In the genomic region with DNA sequence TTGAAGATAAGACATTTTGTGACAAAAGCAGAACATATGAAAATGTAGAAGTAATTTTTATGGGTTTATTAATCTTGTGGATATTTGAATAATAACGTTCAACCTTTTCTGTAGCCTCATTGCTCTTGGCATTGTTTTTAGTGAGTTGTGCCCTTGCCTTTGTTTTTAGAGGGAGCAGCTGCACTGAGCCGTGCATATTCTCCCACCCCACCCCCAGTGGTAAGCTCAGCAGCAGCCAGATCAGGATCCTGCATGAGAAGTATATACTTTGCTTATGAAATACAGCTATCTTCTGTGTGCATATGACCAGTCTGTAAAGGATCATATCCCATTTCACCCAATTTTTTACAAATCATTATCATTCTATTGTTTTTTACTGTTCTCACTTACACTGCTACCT, we compare ENCODE assay signal across 33 cellular contexts.
"Had no signal": no experiment of that assay in that cellular context is flagged by ENCODE, and none has a peak within 500 bp of the region (broad histone marks: within the 10 kb centered on the region; RNA-seq: fewer than 3 reads in every experiment).

No MANE protein-coding gene starts in this region.

- H3K27me3 Mint-ChIP-seq: brain, IgD-negative memory B cell had no signal

- H3K4me1 Mint-ChIP-seq: activated CD4-positive, alpha-beta T cell treated with anti-CD3 and anti-CD28 coated beads, Interleukin-2, amount 10 ng/mL, durations not matched to agents 24 days and 14 days had no signal

- H3K4me1 ChIP-seq: adrenal gland, Peyer's patch had no signal

- DNase-seq: activated CD4-positive, alpha-beta T cell treated with anti-CD3 and anti-CD28 coated beads, Interleukin-2, amount 10 ng/mL, durations not matched to agents 24 days and 14 days; activated CD4-positive, alpha-beta T cell treated with anti-CD3 and anti-CD28 coated beads, Interleukin-2, amount 50 U/mL, for 4 hours; activated CD8-positive, alpha-beta T cell treated with anti-CD3 and anti-CD28 coated beads for 36 hours; activated gamma-delta T cell; activated naive CD4-positive, alpha-beta T cell treated with anti-CD3 and anti-CD28 coated beads for 36 hours; activated T-cell treated with anti-CD3 and anti-CD28 coated beads, Interleukin-2, amount 50 U/mL, for 24 hours; adrenal gland; central memory CD4-positive, alpha-beta T cell; Karpas-422; KBM-7; MM.1S; MV-4-11; NCI-H1092; NCI-H146; NCI-H187; NCI-H2029 treated with DMSO at 0.1 percent for 48 hours; NCI-H2107; NCI-H2171; NCI-H510A; NCI-H69; PC-3; Peyer's patch; RPMI8226; SIG-M5; SW 1271; T-helper 1 cell; T-helper 2 cell; T-helper 9 cell had no signal

- H3K27me3 ChIP-seq: adrenal gland, Peyer's patch had no signal

- H3K9me3 ChIP-seq: adrenal gland, Peyer's patch had no signal

- H3K4me3 ChIP-seq: adrenal gland, Peyer's patch had no signal

- ATAC-seq: activated CD8-positive, alpha-beta T cell treated with anti-CD3 and anti-CD28 coated beads for 36 hours; activated naive CD4-positive, alpha-beta T cell treated with anti-CD3 and anti-CD28 coated beads, Interleukin-2, amount 50 U/mL, for 72 hours; PC-3 had no signal

- H3K27ac ChIP-seq: adrenal gland, Peyer's patch, VCaP had no signal

- H3K36me3 ChIP-seq: adrenal gland, Peyer's patch had no signal

- H3K27ac Mint-ChIP-seq: activated CD4-positive, alpha-beta T cell treated with anti-CD3 and anti-CD28 coated beads, Interleukin-2, amount 10 ng/mL, durations not matched to agents 24 days and 14 days; activated CD8-positive, alpha-beta T cell treated with anti-CD3 and anti-CD28 coated beads for 36 hours; activated naive CD4-positive, alpha-beta T cell treated with anti-CD3 and anti-CD28 coated beads for 36 hours; activated naive CD4-positive, alpha-beta T cell treated with anti-CD3 and anti-CD28 coated beads, Interleukin-2, amount 50 U/mL, for 72 hours; activated T-cell treated with anti-CD3 and anti-CD28 coated beads, Interleukin-2, amount 50 U/mL, for 24 hours; activated T-helper 2 cell treated with anti-CD3 and anti-CD28 coated beads, Interferon-gamma antibody, Interleukin-2, Interleukin-4, amounts not matched to agents 10 μg/mL and 5 μg/mL and 100 μg/mL, durations not matched to agents 14 hours and 24 hours and 36 hours; IgD-negative memory B cell had no signal

- H3K4me3 Mint-ChIP-seq: activated CD4-positive, alpha-beta T cell treated with anti-CD3 and anti-CD28 coated beads, Interleukin-2, amount 10 ng/mL, durations not matched to agents 24 days and 14 days; activated CD8-positive, alpha-beta T cell treated with anti-CD3 and anti-CD28 coated beads for 36 hours; activated naive CD4-positive, alpha-beta T cell treated with anti-CD3 and anti-CD28 coated beads for 36 hours; activated T-cell treated with anti-CD3 and anti-CD28 coated beads, Interleukin-2, amount 50 U/mL, for 24 hours; brain; IgD-negative memory B cell had no signal

- H3K36me3 Mint-ChIP-seq: activated naive CD4-positive, alpha-beta T cell treated with anti-CD3 and anti-CD28 coated beads, Interleukin-2, amount 50 U/mL, for 72 hours; brain; IgD-negative memory B cell had no signal

- H3K9me3 Mint-ChIP-seq: activated CD4-positive, alpha-beta T cell treated with anti-CD3 and anti-CD28 coated beads, Interleukin-2, amount 10 ng/mL, durations not matched to agents 24 days and 14 days; activated CD8-positive, alpha-beta T cell treated with anti-CD3 and anti-CD28 coated beads for 36 hours; activated naive CD4-positive, alpha-beta T cell treated with anti-CD3 and anti-CD28 coated beads for 36 hours; activated naive CD4-positive, alpha-beta T cell treated with anti-CD3 and anti-CD28 coated beads, Interleukin-2, amount 50 U/mL, for 72 hours; activated T-cell treated with anti-CD3 and anti-CD28 coated beads, Interleukin-2, amount 50 U/mL, for 24 hours; activated T-helper 2 cell treated with anti-CD3 and anti-CD28 coated beads, Interferon-gamma antibody, Interleukin-2, Interleukin-4, amounts not matched to agents 10 μg/mL and 5 μg/mL and 100 μg/mL, durations not matched to agents 14 hours and 24 hours and 36 hours; brain; IgD-negative memory B cell had no signal
